In genomic region chr10:129387258-129387525, GRCh38 we compare ENCODE assay signal across 25 cellular contexts.
A peak's percentile ranks its signal among the peaks of the same experiment; 100 is the strongest.
DNase-seq lines count a peak whose midpoint lies in the region; ATAC-seq and TF ChIP-seq lines count a peak whose summit lies in the region.
"Had no signal": no experiment of that assay in that cellular context is flagged by ENCODE, and none has a peak within 500 bp of the region (broad histone marks: within the 10 kb centered on the region; RNA-seq: fewer than 3 reads in every experiment).

No MANE protein-coding gene starts in this region.

- H3K4me1 Mint-ChIP-seq in glutamatergic neuron (ENCODE audit: low read depth, unreplicated experiment) (no peaks in the 10 kb centered on the region), osteocyte (ENCODE audit: unreplicated experiment) (no peaks in the 10 kb centered on the region)
- H3K4me1 Mint-ChIP-seq: CD4-positive, CD25-positive, alpha-beta regulatory T cell; CD8-positive, alpha-beta memory T cell had no signal

- H3K14ac ChIP-seq in mesenchymal stem cell (ENCODE audit: low read length in 2 of 2): no peak overlapping the region

- H2AK5ac ChIP-seq in mesenchymal stem cell (ENCODE audit: low read length, severe bottlenecking): no peak overlapping the region

- WGBS in lung, 2 donors: 86 to 91% methylated on average over 5 of the region's 5 CpGs
- 88% methylated on average over 5 of the region's 5 CpGs for WGBS in mesenchymal stem cell
- WGBS in hepatocyte (ENCODE audit: low lambda C conversion rate, missing lambda C conversion rate): 85% methylated on average over 5 of the region's 5 CpGs

- H3K23ac ChIP-seq in mesenchymal stem cell (ENCODE audit: low read length in 2 of 2): no peak overlapping the region

- TF ChIP-seq CTCF in lung (IDR thresholded peaks at IDR 0.05; ENCODE audit: control extremely low read depth, extremely low read depth) (no peak), upper lobe of right lung (IDR thresholded peaks at IDR 0.05) (no peak), hepatocyte (IDR thresholded peaks at IDR 0.05; ENCODE audit: poor library complexity) (no peak), glutamatergic neuron (IDR thresholded peaks at IDR 0.05; ENCODE audit: partially characterized antibody, unreplicated experiment) (no peak), osteocyte (IDR thresholded peaks at IDR 0.05) (no peak)

- no peak overlapping the region for H2BK15ac ChIP-seq in mesenchymal stem cell (ENCODE audit: low read depth, poor library complexity, severe bottlenecking)

- no peak overlapping the region for H2BK12ac ChIP-seq in mesenchymal stem cell (ENCODE audit: low read length in 2 of 2)

- H3K18ac ChIP-seq in mesenchymal stem cell (ENCODE audit: low read depth in 1 of 2, low read length in 2 of 2): no peak overlapping the region

- H3K27me3 ChIP-seq in BLaER1 treated with 17β-estradiol and CSF1 and Interleukin-3, amounts not matched to agents 10 nM and 100 nM: no peaks in the 10 kb centered on the region
- H3K27me3 ChIP-seq in lung (ENCODE audit: control insufficient read depth, insufficient read depth) (no peaks in the 10 kb centered on the region), upper lobe of right lung (peaks cover 9% of the 10 kb centered on the region), mesenchymal stem cell (ENCODE audit: control insufficient read depth in 1 of 2, insufficient read depth in 1 of 2, low read length in 2 of 2) (no peaks in the 10 kb centered on the region), hepatocyte (no peaks in the 10 kb centered on the region)
- H3K27me3 ChIP-seq: BE2C had no signal

- ATAC-seq in lung (ENCODE audit: insufficient read depth, low FRiP score) (no peak), upper lobe of right lung (no peak)
- ATAC-seq: GM12878 had no signal

- H3K27me3 Mint-ChIP-seq in glutamatergic neuron (ENCODE audit: unreplicated experiment) (no peaks in the 10 kb centered on the region), osteocyte (ENCODE audit: unreplicated experiment) (no peaks in the 10 kb centered on the region)
- H3K27me3 Mint-ChIP-seq: CD4-positive, CD25-positive, alpha-beta regulatory T cell had no signal

- peaks cover 6 to 14% (median 12%) of the 10 kb centered on the region in 10 experiments; a peak in 16 of 20 replicates for H3K4me1 ChIP-seq in BLaER1 treated with 17β-estradiol and CSF1 and Interleukin-3, amounts not matched to agents 10 nM and 100 nM
- H3K4me1 ChIP-seq in lung (ENCODE audit: control insufficient read depth in 2 of 2, insufficient read depth in 2 of 2, low read length in 2 of 2) (peaks cover 0 to 2% of the 10 kb centered on the region in 2 donors), upper lobe of right lung (no peaks in the 10 kb centered on the region), mesenchymal stem cell (ENCODE audit: control insufficient read depth, insufficient read depth, low read depth, low read length) (peaks cover 2% of the 10 kb centered on the region), hepatocyte (ENCODE audit: insufficient read depth) (peaks cover 4% of the 10 kb centered on the region)
- H3K4me1 ChIP-seq: BE2C had no signal

- H3K79me2 ChIP-seq in hepatocyte: no peaks in the 10 kb centered on the region

- no peak overlapping the region for H4K91ac ChIP-seq in mesenchymal stem cell (ENCODE audit: low read length)

- no peak overlapping the region for H3K4me3 Mint-ChIP-seq in glutamatergic neuron (ENCODE audit: unreplicated experiment)
- H3K4me3 Mint-ChIP-seq in osteocyte (ENCODE audit: unreplicated experiment): no peak overlapping the region
- H3K4me3 Mint-ChIP-seq: CD14-positive monocyte; CD4-positive, alpha-beta memory T cell; CD4-positive, CD25-positive, alpha-beta regulatory T cell; CD8-positive, alpha-beta memory T cell had no signal

- H3K9me2 ChIP-seq in hepatocyte (replicated peaks; ENCODE audit: insufficient read depth): no peaks in the 10 kb centered on the region

- peak overlapping the region in 9 of 11 experiments; percentile 4 to 59 (median 46); a peak in 15 of 22 replicates for H3K4me2 ChIP-seq in BLaER1 treated with 17β-estradiol and CSF1 and Interleukin-3, amounts not matched to agents 10 nM and 100 nM
- H3K4me2 ChIP-seq in mesenchymal stem cell (ENCODE audit: low read length, poor library complexity, severe bottlenecking): no peak overlapping the region
- no peak overlapping the region for H3K4me2 ChIP-seq in hepatocyte

- no peak overlapping the region; a peak in 1 of 22 replicates for H3K9ac ChIP-seq in BLaER1 treated with 17β-estradiol and CSF1 and Interleukin-3, amounts not matched to agents 10 nM and 100 nM
- no peak overlapping the region for H3K9ac ChIP-seq in mesenchymal stem cell (ENCODE audit: low read length)

- no peak overlapping the region for H3K4ac ChIP-seq in mesenchymal stem cell (ENCODE audit: low read depth in 1 of 2, low read length in 2 of 2)

- peaks cover 1% of the 10 kb centered on the region for H3K9me3 Mint-ChIP-seq in glutamatergic neuron (ENCODE audit: unreplicated experiment)
- peaks cover 22% of the 10 kb centered on the region for H3K9me3 Mint-ChIP-seq in osteocyte (ENCODE audit: unreplicated experiment)
- H3K9me3 Mint-ChIP-seq: CD4-positive, alpha-beta memory T cell; CD4-positive, CD25-positive, alpha-beta regulatory T cell had no signal

- no peaks in the 10 kb centered on the region for H3K36me3 ChIP-seq in BLaER1 treated with 17β-estradiol and CSF1 and Interleukin-3, amounts not matched to agents 10 nM and 100 nM
- H3K36me3 ChIP-seq in lung (ENCODE audit: control insufficient read depth in 2 of 2, insufficient read depth in 2 of 2, low read length in 2 of 2) (no peaks in the 10 kb centered on the region), upper lobe of right lung (no peaks in the 10 kb centered on the region), mesenchymal stem cell (ENCODE audit: control insufficient read depth in 1 of 2, insufficient read depth in 2 of 2, low read depth in 1 of 2, low read length in 2 of 2) (no peaks in the 10 kb centered on the region), hepatocyte (replicated peaks; ENCODE audit: insufficient read depth, low read depth) (no peaks in the 10 kb centered on the region)
- H3K36me3 ChIP-seq: BE2C had no signal

- DNase-seq in lung (ENCODE audit: low spot score) (peak; percentile 21), posterior vena cava (ENCODE audit: low spot score) (peak; percentile 41), upper lobe of right lung (peak; percentile 54), mesenchymal stem cell (no peak), hepatocyte (ENCODE audit: low spot score) (no peak), glutamatergic neuron (no peak), osteocyte (ENCODE audit: extremely low spot score, unreplicated experiment) (no peak)
- DNase-seq: 8988T; ACHN; BE2C; C1 segment of cervical spinal cord; CD4-positive, alpha-beta memory T cell; CD4-positive, CD25-positive, alpha-beta regulatory T cell; CD8-positive, alpha-beta memory T cell; COR-L47; DMS 273 treated with DMSO at 0.1 percent for 48 hours; DMS153; DMS53; DMS79; DND-41; EL; GDM1 had no signal

- no peaks in the 10 kb centered on the region for H3K36me3 Mint-ChIP-seq in glutamatergic neuron (ENCODE audit: unreplicated experiment)
- H3K36me3 Mint-ChIP-seq in osteocyte (ENCODE audit: unreplicated experiment): no peaks in the 10 kb centered on the region
- H3K36me3 Mint-ChIP-seq: CD14-positive monocyte; CD4-positive, alpha-beta memory T cell; CD4-positive, CD25-positive, alpha-beta regulatory T cell; CD8-positive, alpha-beta memory T cell had no signal

- no peaks in the 10 kb centered on the region for H3K79me1 ChIP-seq in mesenchymal stem cell (replicated peaks; ENCODE audit: low read length, poor library complexity, severe bottlenecking)

- H3K27ac Mint-ChIP-seq in glutamatergic neuron (ENCODE audit: unreplicated experiment) (no peak overlapping the region), osteocyte (ENCODE audit: unreplicated experiment) (no peak overlapping the region)
- H3K27ac Mint-ChIP-seq: CD14-positive monocyte; CD4-positive, alpha-beta memory T cell; CD8-positive, alpha-beta memory T cell had no signal

- H3K9me3 ChIP-seq in BLaER1 treated with 17β-estradiol and CSF1 and Interleukin-3, amounts not matched to agents 10 nM and 100 nM (replicated peaks in 1 of 11): peaks cover 0 to 4% (median 0%) of the 10 kb centered on the region in 11 experiments; a peak in 1 of 22 replicates
- no peaks in the 10 kb centered on the region for H3K9me3 ChIP-seq in lung (ENCODE audit: control insufficient read depth in 2 of 2, insufficient read depth in 1 of 2, low read length in 1 of 2)
- H3K9me3 ChIP-seq in upper lobe of right lung: no peaks in the 10 kb centered on the region
- peaks cover 3% of the 10 kb centered on the region for H3K9me3 ChIP-seq in mesenchymal stem cell (ENCODE audit: control insufficient read depth, low read length)
- H3K9me3 ChIP-seq in hepatocyte (ENCODE audit: low read depth): no peaks in the 10 kb centered on the region
- H3K9me3 ChIP-seq: BE2C had no signal

- peak overlapping the region in 6 of 11 experiments; percentile 11 to 61 (median 42); a peak in 10 of 22 replicates for H3K27ac ChIP-seq in BLaER1 treated with 17β-estradiol and CSF1 and Interleukin-3, amounts not matched to agents 10 nM and 100 nM
- no peak overlapping the region for H3K27ac ChIP-seq in lung (ENCODE audit: low read depth in 1 of 2, low read length in 1 of 2)
- H3K27ac ChIP-seq in upper lobe of right lung: no peak overlapping the region
- no peak overlapping the region for H3K27ac ChIP-seq in mesenchymal stem cell (ENCODE audit: low read length, poor library complexity, severe bottlenecking)
- H3K27ac ChIP-seq in hepatocyte: no peak overlapping the region

- H4K20me1 ChIP-seq in BLaER1 treated with 17β-estradiol and CSF1 and Interleukin-3, amounts not matched to agents 10 nM and 100 nM: no peaks in the 10 kb centered on the region
- no peaks in the 10 kb centered on the region for H4K20me1 ChIP-seq in hepatocyte (ENCODE audit: insufficient read depth, poor library complexity, severe bottlenecking)

- intact Hi-C loops in posterior vena cava (cut with DNase I) (no loop called here), upper lobe of right lung (cut with DNase I) (no loop called here)

- no peak overlapping the region for H2BK5ac ChIP-seq in mesenchymal stem cell (ENCODE audit: low read depth, low read length, poor library complexity, severe bottlenecking)

- H2BK120ac ChIP-seq in mesenchymal stem cell (ENCODE audit: low read depth, low read length): no peak overlapping the region

- H2AFZ ChIP-seq in mesenchymal stem cell (ENCODE audit: low read depth, low read length) (no peak overlapping the region), hepatocyte (no peak overlapping the region)

- no peak overlapping the region for H4K8ac ChIP-seq in mesenchymal stem cell (ENCODE audit: low read length)

- no peak overlapping the region for H3K4me3 ChIP-seq in BLaER1 treated with 17β-estradiol and CSF1 and Interleukin-3, amounts not matched to agents 10 nM and 100 nM
- no peak overlapping the region for H3K4me3 ChIP-seq in lung
- H3K4me3 ChIP-seq in upper lobe of right lung: no peak overlapping the region
- no peak overlapping the region for H3K4me3 ChIP-seq in mesenchymal stem cell (ENCODE audit: insufficient read depth in 1 of 2, low read depth in 1 of 2, low read length in 2 of 2)
- no peak overlapping the region for H3K4me3 ChIP-seq in hepatocyte
- H3K4me3 ChIP-seq: GM12878 had no signal

Comparison
In these comparisons a context has a peak if more than half of its experiments do, and no peak if none do; other contexts are left out.
1. H3K27ac ChIP-seq: peak in BLaER1 treated with 17β-estradiol and CSF1 and Interleukin-3, amounts not matched to agents 10 nM and 100 nM (6 of 11); none in lung (0 of 2), upper lobe of right lung (single experiment), mesenchymal stem cell (single experiment) and hepatocyte (single experiment).
2. H3K4me2 ChIP-seq: peak in BLaER1 treated with 17β-estradiol and CSF1 and Interleukin-3, amounts not matched to agents 10 nM and 100 nM (9 of 11); none in mesenchymal stem cell (single experiment) and hepatocyte (single experiment).
3. DNase-seq: peak in lung (single experiment), posterior vena cava (single experiment) and upper lobe of right lung (single experiment); none in mesenchymal stem cell (single experiment), hepatocyte (single experiment), glutamatergic neuron (single experiment) and osteocyte (single experiment).